In the genomic region with DNA sequence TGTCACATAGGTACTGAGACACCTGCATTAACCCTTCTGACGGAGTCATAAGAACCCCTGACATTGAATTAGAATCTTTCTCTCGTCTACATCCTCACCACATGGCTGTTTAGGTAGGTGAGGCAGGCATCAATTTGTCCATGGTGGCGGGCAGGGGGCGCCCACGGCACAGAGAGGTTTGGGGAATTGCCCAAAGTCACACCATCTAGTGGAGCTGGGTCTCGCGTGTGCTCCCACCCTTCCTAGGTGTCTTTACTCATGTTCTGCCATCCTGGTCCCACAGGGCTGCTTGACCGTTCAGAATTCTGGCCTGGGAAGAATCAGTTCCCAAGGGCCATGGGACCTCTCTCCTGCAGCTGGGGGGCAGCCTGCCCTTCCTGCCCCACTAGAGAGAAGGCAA, we compare ENCODE assay signal across 18 cellular contexts. TPM values are rescaled to one million over a fixed set of nuclear protein-coding genes. Genes with fewer than 3 reads are reported as not detected.
DNase-seq lines count a peak whose midpoint lies in the region; ATAC-seq, FAIRE-seq and TF ChIP-seq lines count a peak whose summit lies in the region.
"Had no signal": no experiment of that assay in that cellular context is flagged by ENCODE, and none has a peak within 500 bp of the region (broad histone marks: within the 10 kb centered on the region; RNA-seq: fewer than 3 reads in every experiment).

No MANE protein-coding gene starts in this region.

- ATAC-seq in GM21390 (IDR thresholded peaks at IDR 0.05; ENCODE audit: unreplicated experiment) (no peak), GM19351 (IDR thresholded peaks at IDR 0.05; ENCODE audit: unreplicated experiment) (no peak)
- ATAC-seq: CD8-positive, alpha-beta T cell; T-helper 17 cell had no signal

- H3K4me2 ChIP-seq in MM.1S (ENCODE audit: low read depth, low read length): no peak overlapping the region

- H3K4me3 Mint-ChIP-seq in mesothelial cell of epicardium: no peak overlapping the region
- H3K4me3 Mint-ChIP-seq: CD8-positive, alpha-beta T cell; IgD-negative memory B cell; T-helper 17 cell had no signal

- H3K36me3 ChIP-seq in GM06990 (ENCODE audit: control insufficient read depth, insufficient read depth, low read length) (no peaks in the 10 kb centered on the region), MM.1S (replicated peaks; ENCODE audit: insufficient read depth, low read length) (no peaks in the 10 kb centered on the region), kidney (ENCODE audit: control insufficient read depth in 1 of 2, insufficient read depth in 2 of 2, low read length in 2 of 2) (no peaks in the 10 kb centered on the region)
- H3K36me3 ChIP-seq: uterus had no signal

- H3K9me3 Mint-ChIP-seq in mesothelial cell of epicardium: no peaks in the 10 kb centered on the region
- H3K9me3 Mint-ChIP-seq: CD8-positive, alpha-beta T cell; IgD-negative memory B cell; naive B cell had no signal

- no peak overlapping the region for H2AFZ ChIP-seq in MM.1S (ENCODE audit: low read length)

- no peaks in the 10 kb centered on the region for H3K27me3 ChIP-seq in GM06990 (replicated peaks; ENCODE audit: control insufficient read depth, insufficient read depth, low read length)
- no peaks in the 10 kb centered on the region for H3K27me3 ChIP-seq in MM.1S (replicated peaks; ENCODE audit: insufficient read depth, low read length)
- H3K27me3 ChIP-seq: uterus had no signal

- H3K4me1 ChIP-seq in MM.1S (ENCODE audit: low read length) (no peaks in the 10 kb centered on the region), kidney (ENCODE audit: control insufficient read depth in 1 of 2, insufficient read depth in 1 of 2, low read depth in 1 of 2, low read length in 2 of 2) (peaks cover 0 to 14% of the 10 kb centered on the region in 2 donors)
- H3K4me1 ChIP-seq: uterus had no signal

- no peaks in the 10 kb centered on the region for H4K20me1 ChIP-seq in MM.1S (ENCODE audit: insufficient read depth, low read length)

- H3F3A ChIP-seq in MM.1S (ENCODE audit: insufficient read depth, low read length): no peaks in the 10 kb centered on the region

- no peaks in the 10 kb centered on the region for H3K9me2 ChIP-seq in MM.1S (replicated peaks; ENCODE audit: insufficient read depth, low read length)

- H3K27ac Mint-ChIP-seq in mesothelial cell of epicardium: no peak overlapping the region
- H3K27ac Mint-ChIP-seq: CD8-positive, alpha-beta T cell; T-helper 17 cell had no signal

- TF ChIP-seq CTCF in GM06990 (IDR thresholded peaks at IDR 0.05; ENCODE audit: insufficient read depth, low read length, poor library complexity, severe bottlenecking) (peak; percentile 58), MM.1S (IDR thresholded peaks at IDR 0.05; ENCODE audit: low read length) (peak; percentile 41), kidney (IDR thresholded peaks at IDR 0.05; ENCODE audit: borderline replicate concordance, extremely low read depth, insufficient read depth) (no peak), mesothelial cell of epicardium (IDR thresholded peaks at IDR 0.05; ENCODE audit: unreplicated experiment) (no peak)

- H3K27ac ChIP-seq in MM.1S (ENCODE audit: low read length): no peak overlapping the region
- peak overlapping the region; percentile 25 to 71 for H3K27ac ChIP-seq in kidney (ENCODE audit: low read depth in 2 of 2, low read length in 2 of 2)

- no peaks in the 10 kb centered on the region for H3K36me3 Mint-ChIP-seq in mesothelial cell of epicardium
- H3K36me3 Mint-ChIP-seq: CD8-positive, alpha-beta T cell; IgD-negative memory B cell; naive B cell had no signal

- intact Hi-C loops in kidney (cut with DNase I): no loop called here

- no peak for DNase-seq in GM06990 (ENCODE audit: extremely low read depth, insufficient read length)
- no peak for DNase-seq in MM.1S
- no peak for DNase-seq in kidney
- DNase-seq in mesothelial cell of epicardium (ENCODE audit: low spot score in 2 of 2, unreplicated experiment in 2 of 2): no peak
- DNase-seq: activated naive CD4-positive, alpha-beta T cell treated with anti-CD3 and anti-CD28 coated beads, Interleukin-2, amount 50 U/mL, for 16 hours; CD8-positive, alpha-beta T cell; cerebellar nuclear complex; naive B cell; NCI-H2081 treated with DMSO at 0.1 percent for 48 hours; T-helper 17 cell; uterus had no signal

- H3K27me3 Mint-ChIP-seq in mesothelial cell of epicardium (ENCODE audit: low read depth): peaks cover 2% of the 10 kb centered on the region

- no peak overlapping the region for H3K9ac ChIP-seq in MM.1S (ENCODE audit: low read length)
- no peak overlapping the region for H3K9ac ChIP-seq in kidney (ENCODE audit: low read length in 2 of 2)

- H3K4me1 Mint-ChIP-seq in mesothelial cell of epicardium: peaks cover 19% of the 10 kb centered on the region

- no peak overlapping the region for H3K4me3 ChIP-seq in GM06990 (replicated peaks; ENCODE audit: low read depth, low read length)
- H3K4me3 ChIP-seq in MM.1S (ENCODE audit: low read length): no peak overlapping the region
- no peak overlapping the region for H3K4me3 ChIP-seq in kidney (ENCODE audit: low read length in 2 of 2)
- H3K4me3 ChIP-seq: uterus had no signal

- no peak for FAIRE-seq in kidney (lab: Jason Lieb, UNC)
- FAIRE-seq: GM19239, H54, islet of Langerhans had no signal

- no peaks in the 10 kb centered on the region for H3K79me2 ChIP-seq in MM.1S (ENCODE audit: low read length)

- H3K9me3 ChIP-seq in MM.1S (replicated peaks; ENCODE audit: insufficient read depth, low read length) (no peaks in the 10 kb centered on the region), kidney (ENCODE audit: control insufficient read depth in 1 of 2, low read length in 2 of 2) (no peaks in the 10 kb centered on the region)
- H3K9me3 ChIP-seq: uterus had no signal

RNA-seq across cellular contexts. Expression of gene DLL4, which starts 14.7 kb away (rescaled TPM):
- 9.4 TPM for total RNA-seq in kidney
- 5.8 TPM for polyA plus RNA-seq in kidney (ENCODE audit: insufficient read depth, low read depth, low replicate concordance)
- total RNA-seq in mesothelial cell of epicardium: 0.20 to 0.31 TPM (median 0.24 TPM) in 3 replicates
- total RNA-seq: T-helper 17 cell had no signal
- polyA plus RNA-seq: IgD-negative memory B cell had no signal

RNA-seq across cellular contexts. Expression of gene VPS18, which starts 20.2 kb away (rescaled TPM):
- total RNA-seq in kidney (28.1 TPM), mesothelial cell of epicardium (30.1 to 31.2 TPM (median 30.5 TPM) in 3 replicates)
- 21.9 TPM for polyA plus RNA-seq in kidney (ENCODE audit: insufficient read depth, low read depth, low replicate concordance)

RNA-seq across cellular contexts. Expression of gene CHAC1, which starts 38.8 kb away (rescaled TPM):
- total RNA-seq in kidney: 4.7 TPM
- 21.1 TPM for polyA plus RNA-seq in kidney (ENCODE audit: insufficient read depth, low read depth, low replicate concordance)
- 2.7 to 3.2 TPM (median 3.1 TPM) in 3 replicates for total RNA-seq in mesothelial cell of epicardium

RNA-seq across cellular contexts. Expression of gene RHOV, which starts 40.5 kb away (rescaled TPM):
- 3.0 TPM for total RNA-seq in kidney
- 4.6 TPM for polyA plus RNA-seq in kidney (ENCODE audit: insufficient read depth, low read depth, low replicate concordance)
- 3.4 to 4.4 TPM (median 3.4 TPM) in 3 replicates for total RNA-seq in mesothelial cell of epicardium
- total RNA-seq: fibroblast of lung had no signal
- polyA plus RNA-seq: fibroblast of lung, IgD-negative memory B cell had no signal

Comparison
In these comparisons a context has a peak if more than half of its experiments do, and no peak if none do; other contexts are left out.
1. CTCF ChIP-seq: peak in GM06990 (single experiment) and MM.1S (single experiment); none in kidney (single experiment) and mesothelial cell of epicardium (single experiment).